ENCODE assay signal across 1 cellular context in the genomic region with DNA sequence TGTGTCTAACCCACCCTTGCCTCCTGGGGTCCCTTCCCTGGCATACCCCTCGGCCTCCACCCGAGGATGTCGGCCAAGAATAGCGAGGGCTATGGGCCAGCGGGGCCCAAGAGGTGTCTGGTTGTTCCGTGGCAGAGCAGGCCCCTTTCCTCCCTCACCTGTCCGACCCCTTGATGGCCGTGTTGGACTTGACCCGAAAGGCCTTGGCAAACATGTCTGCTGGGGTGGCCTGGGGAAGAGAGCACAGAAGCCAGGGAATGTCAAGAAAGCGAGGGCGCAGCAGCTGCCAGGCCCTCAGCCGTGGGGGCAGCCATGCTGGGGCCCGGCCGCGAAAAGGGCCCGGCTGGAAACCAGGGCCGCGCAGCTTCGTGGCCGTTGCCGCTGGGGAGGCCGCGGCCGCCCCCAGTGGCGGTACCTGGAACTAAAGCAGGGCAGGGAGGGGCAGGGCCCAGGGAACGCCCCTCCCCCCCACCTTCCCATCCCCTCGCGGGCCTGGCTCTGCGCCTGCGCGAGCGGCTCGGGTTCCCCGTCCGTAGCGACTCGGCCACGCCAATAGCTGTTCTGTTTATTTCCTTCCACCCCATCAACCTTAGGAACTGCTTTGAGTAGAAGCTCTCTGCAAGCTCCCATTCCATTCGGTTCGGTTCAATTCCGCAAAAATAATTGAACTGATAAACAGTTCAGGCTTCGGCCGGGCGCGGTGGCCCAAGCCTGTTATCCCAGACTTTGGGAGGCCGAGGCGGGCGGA.
A peak's percentile ranks its signal among the peaks of the same experiment; 100 is the strongest.
TF ChIP-seq lines count a peak whose summit lies in the region.

A gene with protein sequence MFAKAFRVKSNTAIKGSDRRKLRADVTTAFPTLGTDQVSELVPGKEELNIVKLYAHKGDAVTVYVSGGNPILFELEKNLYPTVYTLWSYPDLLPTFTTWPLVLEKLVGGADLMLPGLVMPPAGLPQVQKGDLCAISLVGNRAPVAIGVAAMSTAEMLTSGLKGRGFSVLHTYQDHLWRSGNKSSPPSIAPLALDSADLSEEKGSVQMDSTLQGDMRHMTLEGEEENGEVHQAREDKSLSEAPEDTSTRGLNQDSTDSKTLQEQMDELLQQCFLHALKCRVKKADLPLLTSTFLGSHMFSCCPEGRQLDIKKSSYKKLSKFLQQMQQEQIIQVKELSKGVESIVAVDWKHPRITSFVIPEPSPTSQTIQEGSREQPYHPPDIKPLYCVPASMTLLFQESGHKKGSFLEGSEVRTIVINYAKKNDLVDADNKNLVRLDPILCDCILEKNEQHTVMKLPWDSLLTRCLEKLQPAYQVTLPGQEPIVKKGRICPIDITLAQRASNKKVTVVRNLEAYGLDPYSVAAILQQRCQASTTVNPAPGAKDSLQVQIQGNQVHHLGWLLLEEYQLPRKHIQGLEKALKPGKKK (minus strand): TSS at position 337 of the 748 bp plus-strand sequence. CDS start 123 bp downstream, at position 214.

TF ChIP-seq in K562, 482 proteins besides CTCF, POLR2A, EP300 and RAD21 (continued from another document and continues in another):
- TF ChIP-seq, protein P1, sequence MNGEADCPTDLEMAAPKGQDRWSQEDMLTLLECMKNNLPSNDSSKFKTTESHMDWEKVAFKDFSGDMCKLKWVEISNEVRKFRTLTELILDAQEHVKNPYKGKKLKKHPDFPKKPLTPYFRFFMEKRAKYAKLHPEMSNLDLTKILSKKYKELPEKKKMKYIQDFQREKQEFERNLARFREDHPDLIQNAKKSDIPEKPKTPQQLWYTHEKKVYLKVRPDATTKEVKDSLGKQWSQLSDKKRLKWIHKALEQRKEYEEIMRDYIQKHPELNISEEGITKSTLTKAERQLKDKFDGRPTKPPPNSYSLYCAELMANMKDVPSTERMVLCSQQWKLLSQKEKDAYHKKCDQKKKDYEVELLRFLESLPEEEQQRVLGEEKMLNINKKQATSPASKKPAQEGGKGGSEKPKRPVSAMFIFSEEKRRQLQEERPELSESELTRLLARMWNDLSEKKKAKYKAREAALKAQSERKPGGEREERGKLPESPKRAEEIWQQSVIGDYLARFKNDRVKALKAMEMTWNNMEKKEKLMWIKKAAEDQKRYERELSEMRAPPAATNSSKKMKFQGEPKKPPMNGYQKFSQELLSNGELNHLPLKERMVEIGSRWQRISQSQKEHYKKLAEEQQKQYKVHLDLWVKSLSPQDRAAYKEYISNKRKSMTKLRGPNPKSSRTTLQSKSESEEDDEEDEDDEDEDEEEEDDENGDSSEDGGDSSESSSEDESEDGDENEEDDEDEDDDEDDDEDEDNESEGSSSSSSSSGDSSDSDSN (IDR thresholded peaks at IDR 0.05; ENCODE audit: borderline replicate concordance in 1 of 2, low read depth in 2 of 2, low read length in 2 of 2), result peak in 1 of 2 experiments; percentile 84; a peak in 2 of 4 replicates
- TF ChIP-seq SP2 (IDR thresholded peaks at IDR 0.05; ENCODE audit: extremely low read depth, low read depth, low read length, poor library complexity, severe bottlenecking), result no peak
- TF ChIP-seq, protein P2, sequence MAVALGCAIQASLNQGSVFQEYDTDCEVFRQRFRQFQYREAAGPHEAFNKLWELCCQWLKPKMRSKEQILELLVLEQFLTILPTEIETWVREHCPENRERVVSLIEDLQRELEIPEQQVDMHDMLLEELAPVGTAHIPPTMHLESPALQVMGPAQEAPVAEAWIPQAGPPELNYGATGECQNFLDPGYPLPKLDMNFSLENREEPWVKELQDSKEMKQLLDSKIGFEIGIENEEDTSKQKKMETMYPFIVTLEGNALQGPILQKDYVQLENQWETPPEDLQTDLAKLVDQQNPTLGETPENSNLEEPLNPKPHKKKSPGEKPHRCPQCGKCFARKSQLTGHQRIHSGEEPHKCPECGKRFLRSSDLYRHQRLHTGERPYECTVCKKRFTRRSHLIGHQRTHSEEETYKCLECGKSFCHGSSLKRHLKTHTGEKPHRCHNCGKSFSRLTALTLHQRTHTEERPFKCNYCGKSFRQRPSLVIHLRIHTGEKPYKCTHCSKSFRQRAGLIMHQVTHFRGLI (CRISPR knock-in tag; IDR thresholded peaks at IDR 0.05), result 0 out of 2 replicates have a peak, but pooled peaks have one; percentile 2
- TF ChIP-seq MAFG (tag; conservative IDR thresholded peaks at IDR 0.05), result no peak
- TF ChIP-seq OTX1 (CRISPR knock-in tag; IDR thresholded peaks at IDR 0.05), result peak; percentile 66; the same call in 1 of the 2 replicates
- peak; percentile 73; the same call in 1 of the 2 replicates for TF ChIP-seq MTF1 (CRISPR knock-in tag; IDR thresholded peaks at IDR 0.05; ENCODE audit: borderline replicate concordance)
- TF ChIP-seq ELF4 (CRISPR knock-in tag; IDR thresholded peaks at IDR 0.05), result peak; percentile 7; the same call in 1 of the 2 replicates
- TF ChIP-seq ZNF583 (CRISPR knock-in tag; IDR thresholded peaks at IDR 0.05), result peak; percentile 71
- no peak for TF ChIP-seq MAFF (IDR thresholded peaks at IDR 0.05; ENCODE audit: low read length)
- no peak for TF ChIP-seq MYBL2 (IDR thresholded peaks at IDR 0.05; ENCODE audit: low read depth)
- TF ChIP-seq MYBL2 (CRISPR knock-in tag; IDR thresholded peaks at IDR 0.05; ENCODE audit: borderline replicate concordance), result no peak
- no peak for TF ChIP-seq ETV1 (tag; conservative IDR thresholded peaks at IDR 0.05; ENCODE audit: low read depth)
- TF ChIP-seq, protein P3, sequence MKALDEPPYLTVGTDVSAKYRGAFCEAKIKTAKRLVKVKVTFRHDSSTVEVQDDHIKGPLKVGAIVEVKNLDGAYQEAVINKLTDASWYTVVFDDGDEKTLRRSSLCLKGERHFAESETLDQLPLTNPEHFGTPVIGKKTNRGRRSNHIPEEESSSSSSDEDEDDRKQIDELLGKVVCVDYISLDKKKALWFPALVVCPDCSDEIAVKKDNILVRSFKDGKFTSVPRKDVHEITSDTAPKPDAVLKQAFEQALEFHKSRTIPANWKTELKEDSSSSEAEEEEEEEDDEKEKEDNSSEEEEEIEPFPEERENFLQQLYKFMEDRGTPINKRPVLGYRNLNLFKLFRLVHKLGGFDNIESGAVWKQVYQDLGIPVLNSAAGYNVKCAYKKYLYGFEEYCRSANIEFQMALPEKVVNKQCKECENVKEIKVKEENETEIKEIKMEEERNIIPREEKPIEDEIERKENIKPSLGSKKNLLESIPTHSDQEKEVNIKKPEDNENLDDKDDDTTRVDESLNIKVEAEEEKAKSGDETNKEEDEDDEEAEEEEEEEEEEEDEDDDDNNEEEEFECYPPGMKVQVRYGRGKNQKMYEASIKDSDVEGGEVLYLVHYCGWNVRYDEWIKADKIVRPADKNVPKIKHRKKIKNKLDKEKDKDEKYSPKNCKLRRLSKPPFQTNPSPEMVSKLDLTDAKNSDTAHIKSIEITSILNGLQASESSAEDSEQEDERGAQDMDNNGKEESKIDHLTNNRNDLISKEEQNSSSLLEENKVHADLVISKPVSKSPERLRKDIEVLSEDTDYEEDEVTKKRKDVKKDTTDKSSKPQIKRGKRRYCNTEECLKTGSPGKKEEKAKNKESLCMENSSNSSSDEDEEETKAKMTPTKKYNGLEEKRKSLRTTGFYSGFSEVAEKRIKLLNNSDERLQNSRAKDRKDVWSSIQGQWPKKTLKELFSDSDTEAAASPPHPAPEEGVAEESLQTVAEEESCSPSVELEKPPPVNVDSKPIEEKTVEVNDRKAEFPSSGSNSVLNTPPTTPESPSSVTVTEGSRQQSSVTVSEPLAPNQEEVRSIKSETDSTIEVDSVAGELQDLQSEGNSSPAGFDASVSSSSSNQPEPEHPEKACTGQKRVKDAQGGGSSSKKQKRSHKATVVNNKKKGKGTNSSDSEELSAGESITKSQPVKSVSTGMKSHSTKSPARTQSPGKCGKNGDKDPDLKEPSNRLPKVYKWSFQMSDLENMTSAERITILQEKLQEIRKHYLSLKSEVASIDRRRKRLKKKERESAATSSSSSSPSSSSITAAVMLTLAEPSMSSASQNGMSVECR (CRISPR knock-in tag; IDR thresholded peaks at IDR 0.05), result peak; percentile 99
- TF ChIP-seq ADNP (tag; IDR thresholded peaks at IDR 0.05), result peak; percentile 80
- TF ChIP-seq GATAD2A (IDR thresholded peaks at IDR 0.05), result peak; percentile 71; the same call in 1 of the 2 replicates
- no peak for TF ChIP-seq ZNF696 (CRISPR knock-in tag; conservative IDR thresholded peaks at IDR 0.05)
- TF ChIP-seq NUFIP1 (IDR thresholded peaks at IDR 0.05; ENCODE audit: partially characterized antibody), result peak; percentile 90
- no peak for TF ChIP-seq STAT5B (CRISPR knock-in tag; IDR thresholded peaks at IDR 0.05)
- peak; percentile 57 for TF ChIP-seq DACH1 (IDR thresholded peaks at IDR 0.05; ENCODE audit: partially characterized antibody)
- peak; percentile 76 for TF ChIP-seq CHD1 (IDR thresholded peaks at IDR 0.05; ENCODE audit: low read length)
- TF ChIP-seq, protein P4, sequence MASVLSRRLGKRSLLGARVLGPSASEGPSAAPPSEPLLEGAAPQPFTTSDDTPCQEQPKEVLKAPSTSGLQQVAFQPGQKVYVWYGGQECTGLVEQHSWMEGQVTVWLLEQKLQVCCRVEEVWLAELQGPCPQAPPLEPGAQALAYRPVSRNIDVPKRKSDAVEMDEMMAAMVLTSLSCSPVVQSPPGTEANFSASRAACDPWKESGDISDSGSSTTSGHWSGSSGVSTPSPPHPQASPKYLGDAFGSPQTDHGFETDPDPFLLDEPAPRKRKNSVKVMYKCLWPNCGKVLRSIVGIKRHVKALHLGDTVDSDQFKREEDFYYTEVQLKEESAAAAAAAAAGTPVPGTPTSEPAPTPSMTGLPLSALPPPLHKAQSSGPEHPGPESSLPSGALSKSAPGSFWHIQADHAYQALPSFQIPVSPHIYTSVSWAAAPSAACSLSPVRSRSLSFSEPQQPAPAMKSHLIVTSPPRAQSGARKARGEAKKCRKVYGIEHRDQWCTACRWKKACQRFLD (CRISPR knock-in tag; IDR thresholded peaks at IDR 0.05), result peak; percentile 77
- peak; percentile 93 for TF ChIP-seq TARDBP (IDR thresholded peaks at IDR 0.05)
- no peak; the same call in 1 of the 2 replicates for TF ChIP-seq BMI1 (IDR thresholded peaks at IDR 0.05; ENCODE audit: low read length)
- TF ChIP-seq, protein P5, sequence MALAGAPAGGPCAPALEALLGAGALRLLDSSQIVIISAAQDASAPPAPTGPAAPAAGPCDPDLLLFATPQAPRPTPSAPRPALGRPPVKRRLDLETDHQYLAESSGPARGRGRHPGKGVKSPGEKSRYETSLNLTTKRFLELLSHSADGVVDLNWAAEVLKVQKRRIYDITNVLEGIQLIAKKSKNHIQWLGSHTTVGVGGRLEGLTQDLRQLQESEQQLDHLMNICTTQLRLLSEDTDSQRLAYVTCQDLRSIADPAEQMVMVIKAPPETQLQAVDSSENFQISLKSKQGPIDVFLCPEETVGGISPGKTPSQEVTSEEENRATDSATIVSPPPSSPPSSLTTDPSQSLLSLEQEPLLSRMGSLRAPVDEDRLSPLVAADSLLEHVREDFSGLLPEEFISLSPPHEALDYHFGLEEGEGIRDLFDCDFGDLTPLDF (CRISPR knock-in tag; IDR thresholded peaks at IDR 0.05), result peak; percentile 89
- peak; percentile 100 for TF ChIP-seq C11orf30 (IDR thresholded peaks at IDR 0.05; ENCODE audit: low read depth)
- peak; percentile 44; the same call in 1 of the 2 replicates for TF ChIP-seq ARID1B (IDR thresholded peaks at IDR 0.05)
- TF ChIP-seq NELFE (IDR thresholded peaks at IDR 0.05; ENCODE audit: insufficient read depth, insufficient read length), result no peak
- peak; percentile 85 for TF ChIP-seq ZNF232 (CRISPR knock-in tag; IDR thresholded peaks at IDR 0.05)
- peak; percentile 97 for TF ChIP-seq HDAC2 (IDR thresholded peaks at IDR 0.05)
- TF ChIP-seq PHB (CRISPR knock-in tag; IDR thresholded peaks at IDR 0.05), result no peak
- TF ChIP-seq ZNF75A (CRISPR knock-in tag; IDR thresholded peaks at IDR 0.05), result no peak
- no peak for TF ChIP-seq MCM5 (IDR thresholded peaks at IDR 0.05; ENCODE audit: low read depth)
- TF ChIP-seq, protein P6, sequence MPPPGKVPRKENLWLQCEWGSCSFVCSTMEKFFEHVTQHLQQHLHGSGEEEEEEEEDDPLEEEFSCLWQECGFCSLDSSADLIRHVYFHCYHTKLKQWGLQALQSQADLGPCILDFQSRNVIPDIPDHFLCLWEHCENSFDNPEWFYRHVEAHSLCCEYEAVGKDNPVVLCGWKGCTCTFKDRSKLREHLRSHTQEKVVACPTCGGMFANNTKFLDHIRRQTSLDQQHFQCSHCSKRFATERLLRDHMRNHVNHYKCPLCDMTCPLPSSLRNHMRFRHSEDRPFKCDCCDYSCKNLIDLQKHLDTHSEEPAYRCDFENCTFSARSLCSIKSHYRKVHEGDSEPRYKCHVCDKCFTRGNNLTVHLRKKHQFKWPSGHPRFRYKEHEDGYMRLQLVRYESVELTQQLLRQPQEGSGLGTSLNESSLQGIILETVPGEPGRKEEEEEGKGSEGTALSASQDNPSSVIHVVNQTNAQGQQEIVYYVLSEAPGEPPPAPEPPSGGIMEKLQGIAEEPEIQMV (tag; conservative IDR thresholded peaks at IDR 0.05; ENCODE audit: low read depth), result no peak
- TF ChIP-seq RBFOX2 (IDR thresholded peaks at IDR 0.05; ENCODE audit: low read depth, low read length), result peak; percentile 98
- TF ChIP-seq SIRT6 (IDR thresholded peaks at IDR 0.05; ENCODE audit: low read depth, low read length), result no peak
- TF ChIP-seq MECOM (CRISPR knock-in tag; IDR thresholded peaks at IDR 0.05), result no peak
- TF ChIP-seq, protein P7, sequence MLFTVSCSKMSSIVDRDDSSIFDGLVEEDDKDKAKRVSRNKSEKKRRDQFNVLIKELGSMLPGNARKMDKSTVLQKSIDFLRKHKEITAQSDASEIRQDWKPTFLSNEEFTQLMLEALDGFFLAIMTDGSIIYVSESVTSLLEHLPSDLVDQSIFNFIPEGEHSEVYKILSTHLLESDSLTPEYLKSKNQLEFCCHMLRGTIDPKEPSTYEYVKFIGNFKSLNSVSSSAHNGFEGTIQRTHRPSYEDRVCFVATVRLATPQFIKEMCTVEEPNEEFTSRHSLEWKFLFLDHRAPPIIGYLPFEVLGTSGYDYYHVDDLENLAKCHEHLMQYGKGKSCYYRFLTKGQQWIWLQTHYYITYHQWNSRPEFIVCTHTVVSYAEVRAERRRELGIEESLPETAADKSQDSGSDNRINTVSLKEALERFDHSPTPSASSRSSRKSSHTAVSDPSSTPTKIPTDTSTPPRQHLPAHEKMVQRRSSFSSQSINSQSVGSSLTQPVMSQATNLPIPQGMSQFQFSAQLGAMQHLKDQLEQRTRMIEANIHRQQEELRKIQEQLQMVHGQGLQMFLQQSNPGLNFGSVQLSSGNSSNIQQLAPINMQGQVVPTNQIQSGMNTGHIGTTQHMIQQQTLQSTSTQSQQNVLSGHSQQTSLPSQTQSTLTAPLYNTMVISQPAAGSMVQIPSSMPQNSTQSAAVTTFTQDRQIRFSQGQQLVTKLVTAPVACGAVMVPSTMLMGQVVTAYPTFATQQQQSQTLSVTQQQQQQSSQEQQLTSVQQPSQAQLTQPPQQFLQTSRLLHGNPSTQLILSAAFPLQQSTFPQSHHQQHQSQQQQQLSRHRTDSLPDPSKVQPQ (CRISPR knock-in tag; IDR thresholded peaks at IDR 0.05; ENCODE audit: borderline replicate concordance), result 0 out of 2 replicates have a peak, but pooled peaks have one; percentile 1
- TF ChIP-seq KDM5B (IDR thresholded peaks at IDR 0.05; ENCODE audit: insufficient replicate concordance, low read depth, low read length), result peak; percentile 99
- peak; percentile 83 for TF ChIP-seq NFIC (IDR thresholded peaks at IDR 0.05)
- peak; percentile 45 for TF ChIP-seq NFE2 (IDR thresholded peaks at IDR 0.05; ENCODE audit: low read depth)
- TF ChIP-seq, protein P8, sequence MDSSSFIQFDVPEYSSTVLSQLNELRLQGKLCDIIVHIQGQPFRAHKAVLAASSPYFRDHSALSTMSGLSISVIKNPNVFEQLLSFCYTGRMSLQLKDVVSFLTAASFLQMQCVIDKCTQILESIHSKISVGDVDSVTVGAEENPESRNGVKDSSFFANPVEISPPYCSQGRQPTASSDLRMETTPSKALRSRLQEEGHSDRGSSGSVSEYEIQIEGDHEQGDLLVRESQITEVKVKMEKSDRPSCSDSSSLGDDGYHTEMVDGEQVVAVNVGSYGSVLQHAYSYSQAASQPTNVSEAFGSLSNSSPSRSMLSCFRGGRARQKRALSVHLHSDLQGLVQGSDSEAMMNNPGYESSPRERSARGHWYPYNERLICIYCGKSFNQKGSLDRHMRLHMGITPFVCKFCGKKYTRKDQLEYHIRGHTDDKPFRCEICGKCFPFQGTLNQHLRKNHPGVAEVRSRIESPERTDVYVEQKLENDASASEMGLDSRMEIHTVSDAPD (CRISPR knock-in tag; IDR thresholded peaks at IDR 0.05), result no peak
- TF ChIP-seq ZNF274 (IDR thresholded peaks at IDR 0.05; ENCODE audit: borderline replicate concordance, low read depth, low read length), result peak; percentile 21; the same call in 1 of the 2 replicates
